ENCODE assay signal across 8 cellular contexts in the genomic region with DNA sequence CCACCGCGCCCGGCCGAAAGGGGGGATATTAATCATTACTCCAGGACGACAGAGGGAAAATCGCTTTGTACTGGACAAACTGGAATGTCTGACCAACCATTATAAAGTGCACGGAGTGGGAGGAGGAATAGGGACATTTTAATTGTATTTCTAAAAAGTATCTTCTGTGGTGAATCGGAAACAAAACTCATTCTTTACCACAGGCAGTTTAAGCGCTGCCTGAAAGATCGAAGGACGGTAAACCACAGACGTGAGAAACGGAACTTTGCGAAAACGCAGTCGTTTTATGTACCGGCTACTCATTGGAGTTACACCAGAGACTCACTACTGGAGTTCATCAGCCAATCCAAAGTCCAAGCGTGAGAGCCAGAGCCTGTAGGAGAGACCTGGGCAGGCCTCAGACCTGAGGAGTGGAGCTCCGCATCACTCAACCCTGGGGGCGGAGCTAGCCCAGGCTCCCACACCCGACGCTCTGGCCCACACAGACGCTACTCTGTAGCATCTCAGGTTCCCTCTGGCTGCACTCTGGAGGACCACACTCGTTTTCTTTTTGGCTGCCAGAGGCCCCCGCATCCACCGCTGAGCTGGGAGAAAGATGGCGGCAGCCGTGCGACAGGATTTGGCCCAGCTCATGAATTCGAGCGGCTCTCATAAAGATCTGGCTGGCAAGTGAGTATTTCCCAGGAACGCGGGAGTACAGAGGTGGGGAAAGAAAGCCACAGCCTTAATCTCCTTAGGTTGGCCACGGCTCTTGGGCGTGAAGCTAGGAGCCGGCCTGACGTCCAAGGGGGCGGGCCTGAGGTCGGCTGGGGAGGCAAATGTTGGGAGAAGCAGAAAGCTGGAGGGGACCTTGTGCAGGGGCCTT. TPM values are rescaled to one million over a fixed set of nuclear protein-coding genes. Genes with fewer than 3 reads are reported as not detected.
A peak's percentile ranks its signal among the peaks of the same experiment; 100 is the strongest.
DNase-seq lines count a peak whose midpoint lies in the region; ATAC-seq and TF ChIP-seq lines count a peak whose summit lies in the region.

Gene COPS4 (plus strand): TSS at position 554 of the 865 bp plus-strand sequence. CDS start 42 bp downstream, at position 596.

- TF ChIP-seq CTCF in PC-9 (conservative IDR thresholded peaks at IDR 0.05) (peak; percentile 31; the same call in 1 of the 2 replicates), mucosa of descending colon (IDR thresholded peaks at IDR 0.05) (peak; percentile 42)

- H3K27ac ChIP-seq in PC-9 (peak within 1 kb of the TSS; percentile 88), epithelial cell of prostate (peak within 1 kb of the TSS; percentile 94)

- POLR2A ChIA-PET in PC-9 (lab: Charles Lee; ENCODE audit: unreplicated experiment), result interaction anchor here (0.5 to 1.2 kb wide), 16 partner anchors 22 to 1872 kb away, joined by 3 to 31 read pairs (median 6); partner anchors contain the start of genes HELQ, HNRNPD and THAP9

- CTCF ChIA-PET in PC-9 (lab: Charles Lee), result interaction anchor here (0.6 to 1.0 kb wide), 5 partner anchors 22 to 599 kb away, joined by 3 to 9 read pairs (median 5); no protein-coding TSS in a partner anchor

- intact Hi-C loops in PC-9 (cut with micrococcal nuclease; ENCODE audit: unreplicated experiment), result loop anchor here (1.0 to 10.0 kb wide), 3 partner anchors 22 to 660 kb away; partner anchors contain the start of genes HELQ, HNRNPD and MRPS18C
- intact Hi-C loops in mucosa of descending colon (cut with DNase I, micrococcal nuclease), result no loop called here

- no peaks in the 10 kb centered on the region for H3K27me3 ChIP-seq in PC-9 (ENCODE audit: insufficient read depth, low read depth)

- BruUV-seq in PC-9 (replicated peaks; lab: Mats Ljungman, UMichigan), result no TSS peak

- peaks cover 44% of the 10 kb centered on the region for H3K79me2 ChIP-seq in PC-9 (ENCODE audit: low read depth)

- H2AFZ ChIP-seq in PC-9, result peak within 1 kb of the TSS; percentile 97

- in situ Hi-C loops in KBM-7 (cut with MboI; ENCODE audit: low pct_unique_long_range_greater_than_20kb, low sequenced_read_pairs), result no loop called here

- DNase-seq in DMS53 (lab: John Stamatoyannopoulos, UW) (peak; percentile 99), KBM-7 (peak; percentile 100), PC-9 (peak; percentile 90 to 98), epithelial cell of prostate (ENCODE audit: low read depth, low spot score) (peak; percentile 99), mucosa of descending colon (peak; percentile 93 to 97 (median 97))
- peak; percentile 90 for DNase-seq in activated T-cell treated with anti-CD3 and anti-CD28 coated beads, Interleukin-2, amount 50 U/mL, for 1 hour
- peak; percentile 90 for DNase-seq in stimulated activated CD8-positive, alpha-beta memory T cell treated with anti-CD3 and anti-CD28 coated beads, Interleukin-4, amount 100 ng/mL, for 24 hours (ENCODE audit: low read depth)

- peak within 1 kb of the TSS; percentile 92 for H3K4me2 ChIP-seq in PC-9

- no peaks in the 10 kb centered on the region for H3K9me2 ChIP-seq in PC-9 (ENCODE audit: insufficient read depth)

- H3F3A ChIP-seq in PC-9 (ENCODE audit: insufficient read depth, low read depth), result peaks cover 15% of the 10 kb centered on the region; the same call in 1 of the 2 replicates

- no peaks in the 10 kb centered on the region for H4K20me1 ChIP-seq in PC-9 (ENCODE audit: insufficient read depth)

- H3K36me3 ChIP-seq in PC-9 (ENCODE audit: low read depth), result no peaks in the 10 kb centered on the region
- H3K36me3 ChIP-seq in mucosa of descending colon (ENCODE audit: low read depth), result no peaks in the 10 kb centered on the region

- H3K9me3 ChIP-seq in PC-9 (ENCODE audit: insufficient read depth, low read depth), result no peaks in the 10 kb centered on the region
- H3K9me3 ChIP-seq in mucosa of descending colon, result no peaks in the 10 kb centered on the region

- H3K4me3 ChIP-seq in PC-9, result peak within 1 kb of the TSS; percentile 82
- H3K4me3 ChIP-seq in mucosa of descending colon, result peak within 1 kb of the TSS; percentile 54

- H3K4me1 ChIP-seq in PC-9 (replicated peaks; ENCODE audit: insufficient read depth) (peaks cover 4% of the 10 kb centered on the region), mucosa of descending colon (ENCODE audit: low read depth) (peaks cover 15% of the 10 kb centered on the region)

- ATAC-seq in GM21717 (IDR thresholded peaks at IDR 0.05; ENCODE audit: unreplicated experiment), result peak; percentile 99
- ATAC-seq in mucosa of descending colon, result peak; percentile 99

RNA-seq across cellular contexts. Expression of gene COPS4, which starts in this region (rescaled TPM):
- total RNA-seq in PC-9 (2021) (15.4 and 17.1 TPM in 2 replicates), mucosa of descending colon (10 to 100 TPM; 16.7 to 26.1 (median 26.0) TPM)

Comparison
In these comparisons a context has a peak if more than half of its experiments do, and no peak if none do; other contexts are left out.
1. Peak in every context shown above with its lines: DNase-seq, ATAC-seq, H3K4me3 ChIP-seq and H3K27ac ChIP-seq.